In the genomic region with DNA sequence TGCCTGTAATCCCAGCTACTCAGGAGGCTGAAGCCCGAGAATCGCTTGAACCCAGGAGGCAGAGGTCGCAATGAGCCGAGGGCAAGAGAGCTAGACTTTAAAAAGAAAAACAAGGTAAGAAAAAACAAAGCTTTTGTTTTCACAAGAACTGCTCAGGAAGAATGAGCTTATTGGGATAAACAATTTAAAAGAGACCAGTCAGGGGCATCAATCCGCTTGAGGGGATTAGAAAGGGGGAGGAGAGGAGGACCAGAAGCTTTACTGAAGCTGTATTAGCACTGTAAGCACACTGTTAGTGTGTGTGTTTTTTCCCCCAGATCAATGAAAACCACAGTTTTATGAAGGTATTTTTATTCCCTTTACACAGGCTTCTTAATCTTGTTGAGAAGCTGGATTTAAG, we compare ENCODE assay signal across 15 cellular contexts. TPM values are rescaled to one million over a fixed set of nuclear protein-coding genes. Genes with fewer than 3 reads are reported as not detected.
"Had no signal": no experiment of that assay in that cellular context is flagged by ENCODE, and none has a peak within 500 bp of the region (broad histone marks: within the 10 kb centered on the region; RNA-seq: fewer than 3 reads in every experiment).

No MANE protein-coding gene starts in this region.

- H3K27ac ChIP-seq: gastrocnemius medialis, thoracic aorta had no signal

- FAIRE-seq: islet of Langerhans had no signal

- H3K27me3 ChIP-seq: gastrocnemius medialis, heart right ventricle had no signal

- ATAC-seq: gastrocnemius medialis; naive thymus-derived CD8-positive, alpha-beta T cell had no signal

- H3K9me3 ChIP-seq: gastrocnemius medialis, heart right ventricle, thoracic aorta had no signal

- H3K27me3 Mint-ChIP-seq: activated CD4-positive, alpha-beta T cell treated with anti-CD3 and anti-CD28 coated beads, Interleukin-2, amount 10 ng/mL, durations not matched to agents 7 days and 5 days; naive thymus-derived CD8-positive, alpha-beta T cell had no signal

- H3K9me3 Mint-ChIP-seq: activated CD4-positive, alpha-beta T cell treated with anti-CD3 and anti-CD28 coated beads, Interleukin-2, amount 10 ng/mL, durations not matched to agents 7 days and 5 days; activated T-helper 1 cell treated with anti-CD3 and anti-CD28 coated beads, Interleukin-12 subunit alpha, Interleukin-12 subunit beta, Interleukin-2, Interleukin-4 antibody, amounts not matched to agents 30 ng/mL and 10 ng/mL and 1 ng/mL, durations not matched to agents 14 hours and 24 hours and 36 hours; naive thymus-derived CD8-positive, alpha-beta T cell had no signal

- DNase-seq: activated CD4-positive, alpha-beta T cell treated with anti-CD3 and anti-CD28 coated beads, Interleukin-2, amount 10 ng/mL, durations not matched to agents 7 days and 5 days; activated CD8-positive, alpha-beta memory T cell treated with anti-CD3 and anti-CD28 coated beads for 24 hours; anterior cingulate cortex; dermis blood vessel endothelial cell; erythroblast; gastrocnemius medialis; heart right ventricle; left colon; mammary epithelial cell; naive thymus-derived CD8-positive, alpha-beta T cell; stimulated activated CD4-positive, alpha-beta T cell treated with anti-CD3 and anti-CD28 coated beads, Interleukin-12 subunit alpha, Interleukin-12 subunit beta, amount 100 ng/mL, for 4 hours; stimulated activated CD4-positive, alpha-beta T cell treated with anti-CD3 and anti-CD28 coated beads, Interleukin-2, amount 100 ng/mL, for 24 hours had no signal

- H3K4me3 Mint-ChIP-seq: activated CD4-positive, alpha-beta T cell treated with anti-CD3 and anti-CD28 coated beads, Interleukin-2, amount 10 ng/mL, durations not matched to agents 7 days and 5 days; activated T-helper 1 cell treated with anti-CD3 and anti-CD28 coated beads, Interleukin-12 subunit alpha, Interleukin-12 subunit beta, Interleukin-2, Interleukin-4 antibody, amounts not matched to agents 30 ng/mL and 10 ng/mL and 1 ng/mL, durations not matched to agents 14 hours and 24 hours and 36 hours had no signal

- H3K27ac Mint-ChIP-seq: activated CD4-positive, alpha-beta T cell treated with anti-CD3 and anti-CD28 coated beads, Interleukin-2, amount 10 ng/mL, durations not matched to agents 7 days and 5 days; activated T-helper 1 cell treated with anti-CD3 and anti-CD28 coated beads, Interleukin-12 subunit alpha, Interleukin-12 subunit beta, Interleukin-2, Interleukin-4 antibody, amounts not matched to agents 30 ng/mL and 10 ng/mL and 1 ng/mL, durations not matched to agents 14 hours and 24 hours and 36 hours had no signal

- H3K4me3 ChIP-seq: gastrocnemius medialis, heart right ventricle, thoracic aorta had no signal

- H3K4me1 ChIP-seq: gastrocnemius medialis had no signal

RNA-seq across cellular contexts. Expression of a gene that starts 39.6 kb away (rescaled TPM):
- total RNA-seq: activated CD4-positive, alpha-beta T cell treated with anti-CD3 and anti-CD28 coated beads, Interleukin-2, amount 10 ng/mL, durations not matched to agents 7 days and 5 days; activated T-helper 1 cell treated with anti-CD3 and anti-CD28 coated beads, Interleukin-12 subunit alpha, Interleukin-12 subunit beta, Interleukin-2, Interleukin-4 antibody, amounts not matched to agents 30 ng/mL and 10 ng/mL and 1 ng/mL, durations not matched to agents 14 hours and 24 hours and 36 hours; naive thymus-derived CD8-positive, alpha-beta T cell had no signal
- polyA plus RNA-seq: naive thymus-derived CD8-positive, alpha-beta T cell had no signal
